In the genomic region with DNA sequence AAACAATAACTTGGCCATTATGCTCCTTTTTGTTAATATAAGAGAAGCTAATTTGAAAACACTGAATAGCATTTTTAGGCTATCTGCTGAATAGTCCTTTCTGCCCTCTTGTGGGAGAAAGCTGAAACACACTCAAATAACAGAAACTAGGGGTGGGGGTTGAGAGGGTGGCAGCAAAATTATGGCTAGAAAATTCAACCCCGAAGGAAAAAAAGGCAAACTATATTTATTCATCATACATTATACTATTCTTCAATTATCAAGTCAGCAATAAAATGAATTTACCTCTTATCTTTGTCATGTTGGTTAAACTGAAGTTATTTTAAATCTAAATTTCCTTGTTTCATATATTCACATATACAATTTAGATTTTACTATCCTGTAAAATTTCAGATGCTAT, we compare ENCODE assay signal across 8 cellular contexts.
A peak's percentile ranks its signal among the peaks of the same experiment; 100 is the strongest.
DNase-seq lines count a peak whose midpoint lies in the region; ATAC-seq and TF ChIP-seq lines count a peak whose summit lies in the region.

No MANE protein-coding gene starts in this region.

- intact Hi-C loops in left lung (cut with DNase I): no loop called here

- peaks cover 5 to 12% of the 10 kb centered on the region in 2 donors for H3K4me1 ChIP-seq in left lung

- H3K27ac ChIP-seq in brain microvascular endothelial cell: no peak overlapping the region
- no peak overlapping the region for H3K27ac ChIP-seq in left lung

- DNase-seq in DMS53 (lab: John Stamatoyannopoulos, UW) (peak; percentile 79), NCI-H446 treated with DMSO at 0.1 percent for 48 hours (lab: John Stamatoyannopoulos, UW) (peak; percentile 26), brain microvascular endothelial cell (peak; percentile 14), left lung (no peak)
- no peak for DNase-seq in stimulated activated naive CD8-positive, alpha-beta T cell treated with anti-CD3 and anti-CD28 coated beads, Interleukin-15, Interleukin-2, amounts not matched to agents 100 U/mL and 50 U/mL, for 24 hours

- ATAC-seq in HG02610 (IDR thresholded peaks at IDR 0.05; ENCODE audit: unreplicated experiment) (peak; percentile 57), left lung (peak; percentile 86), HG03342 (IDR thresholded peaks at IDR 0.05; ENCODE audit: unreplicated experiment) (no peak), HG03521 (IDR thresholded peaks at IDR 0.05; ENCODE audit: unreplicated experiment) (no peak)
- ATAC-seq in stimulated activated naive CD8-positive, alpha-beta T cell treated with anti-CD3 and anti-CD28 coated beads, Interleukin-15, Interleukin-2, amounts not matched to agents 100 U/mL and 50 U/mL, for 24 hours: no peak

- H3K27me3 ChIP-seq in brain microvascular endothelial cell (replicated peaks): no peaks in the 10 kb centered on the region
- H3K27me3 ChIP-seq in left lung: no peaks in the 10 kb centered on the region

- TF ChIP-seq CTCF in brain microvascular endothelial cell (IDR thresholded peaks at IDR 0.05; ENCODE audit: low read depth, low read length, missing control alignments) (peak; percentile 78), left lung (IDR thresholded peaks at IDR 0.05) (peak; percentile 55 to 71)

- no peak overlapping the region for H3K4me3 ChIP-seq in brain microvascular endothelial cell (ENCODE audit: low read depth, low read length)
- H3K4me3 ChIP-seq in left lung: no peak overlapping the region

- in situ Hi-C loops in brain microvascular endothelial cell (cut with HindIII; ENCODE audit: low pct_ligation_motif_present, low sequenced_read_pairs): no loop called here

- H3K36me3 ChIP-seq in brain microvascular endothelial cell (replicated peaks) (no peaks in the 10 kb centered on the region), left lung (no peaks in the 10 kb centered on the region)

- H3K9me3 ChIP-seq in left lung: no peaks in the 10 kb centered on the region

Comparison
In these comparisons a context has a peak if more than half of its experiments do, and no peak if none do; other contexts are left out.
1. DNase-seq: peak in DMS53 (single experiment), NCI-H446 treated with DMSO at 0.1 percent for 48 hours (single experiment) and brain microvascular endothelial cell (single experiment); none in left lung (0 of 2) and stimulated activated naive CD8-positive, alpha-beta T cell treated with anti-CD3 and anti-CD28 coated beads, Interleukin-15, Interleukin-2, amounts not matched to agents 100 U/mL and 50 U/mL, for 24 hours (single experiment).
2. ATAC-seq: peak in HG02610 (single experiment) and left lung (single experiment); none in HG03342 (single experiment), HG03521 (single experiment) and stimulated activated naive CD8-positive, alpha-beta T cell treated with anti-CD3 and anti-CD28 coated beads, Interleukin-15, Interleukin-2, amounts not matched to agents 100 U/mL and 50 U/mL, for 24 hours (single experiment).